In genomic region chr19:35704218-35704617, GRCh38 we compare ENCODE assay signal across 11 cellular contexts. TPM values are rescaled to one million over a fixed set of nuclear protein-coding genes. Genes with fewer than 3 reads are reported as not detected.
DNase-seq lines count a peak whose midpoint lies in the region; ATAC-seq and TF ChIP-seq lines count a peak whose summit lies in the region.
"Had no signal": no experiment of that assay in that cellular context is flagged by ENCODE, and none has a peak within 500 bp of the region (broad histone marks: within the 10 kb centered on the region; RNA-seq: fewer than 3 reads in every experiment).

TSS of gene ZBTB32 (plus strand) at chr19:35704558. CDS start at chr19:35714627, 10,069 bp downstream.

- peak within 1 kb of the TSS in 1 of 3 donors; percentile 57 for H3K27ac Mint-ChIP-seq in IgD-negative memory B cell
- H3K27ac Mint-ChIP-seq: T-helper 1 cell treated with Interleukin-12 subunit alpha and Interleukin-12 subunit beta and Interleukin-4 antibody, amounts not matched to agents 30 μg/mL and 1 μg/mL, for 36 hours had no signal

- DNase-seq in DMS53 (lab: John Stamatoyannopoulos, UW) (peak; percentile 33), DMS53 treated with DMSO at 0.1 percent for 48 hours (lab: John Stamatoyannopoulos, UW; ENCODE audit: unreplicated experiment) (no peak), amniotic epithelial cell (ENCODE audit: low read depth) (peak; percentile 65), left colon (peak in 1 of 2 donors; percentile 35), MV-4-11 (lab: John Stamatoyannopoulos, UW) (no peak), gastrocnemius medialis (no peak)

- H3K27me3 ChIP-seq in gastrocnemius medialis = no peaks in the 10 kb centered on the region

- ATAC-seq in left colon (peak; percentile 38), gastrocnemius medialis (no peak), GM18502 (IDR thresholded peaks at IDR 0.05; ENCODE audit: poor library complexity, unreplicated experiment) (no peak)
- ATAC-seq: HCT116 had no signal

- H3K4me1 Mint-ChIP-seq in IgD-negative memory B cell = peaks cover 4 to 6% (median 5%) of the 10 kb centered on the region in 3 donors

- no peaks in the 10 kb centered on the region for H3K36me3 Mint-ChIP-seq in IgD-negative memory B cell

- no peaks in the 10 kb centered on the region for H3K27me3 Mint-ChIP-seq in IgD-negative memory B cell

- H3K4me3 ChIP-seq in gastrocnemius medialis = no peak within 1 kb of the TSS

- no peak for TF ChIP-seq CTCF in gastrocnemius medialis (IDR thresholded peaks at IDR 0.05 in 4 of 5, conservative IDR thresholded peaks at IDR 0.05 in 1 of 5)

- no peaks in the 10 kb centered on the region for H3K9me3 Mint-ChIP-seq in IgD-negative memory B cell
- H3K9me3 Mint-ChIP-seq: T-helper 1 cell treated with Interleukin-12 subunit alpha and Interleukin-12 subunit beta and Interleukin-4 antibody, amounts not matched to agents 30 μg/mL and 1 μg/mL, for 36 hours had no signal

- in situ Hi-C loops in gastrocnemius medialis (cut with MboI; ENCODE audit: low sequenced_read_pairs in 4 of 4) = loop anchor here in 1 of 4 donors (25.0 kb wide), 1 partner anchor 167 kb away; the partner anchor contains the start of genes GAPDHS, SBSN and TMEM147

- intact Hi-C loops in left colon (cut with DNase I, micrococcal nuclease) (no loop called here), gastrocnemius medialis (cut with DNase I; ENCODE audit: low total_unique reads) (no loop called here)

- TF ChIP-seq POLR2A in gastrocnemius medialis (IDR thresholded peaks at IDR 0.05) = no peak

- peak within 1 kb of the TSS in 2 of 4 donors; percentile 55 to 64 for H3K4me3 Mint-ChIP-seq in IgD-negative memory B cell

- no peaks in the 10 kb centered on the region for H3K4me1 ChIP-seq in gastrocnemius medialis

- no peaks in the 10 kb centered on the region for H3K9me3 ChIP-seq in gastrocnemius medialis

- no peaks in the 10 kb centered on the region for H3K36me3 ChIP-seq in gastrocnemius medialis

- no peak within 1 kb of the TSS for H3K27ac ChIP-seq in gastrocnemius medialis

RNA-seq across cellular contexts. Expression of gene ZBTB32, which starts in this region (rescaled TPM):
- 31.6 TPM for polyA plus RNA-seq in IgD-negative memory B cell
- total RNA-seq in left colon = 1 to 10 TPM in 1 of 2 donors, under 1 TPM in 1; 0.15 to 1.1 TPM
- total RNA-seq in gastrocnemius medialis = not detected
- total RNA-seq: mesenteric fat pad had no signal

Comparison
In these comparisons a context has a peak if more than half of its experiments do, and no peak if none do; other contexts are left out.
1. DNase-seq: peak in DMS53 (single experiment) and amniotic epithelial cell (single experiment); none in DMS53 treated with DMSO at 0.1 percent for 48 hours (single experiment), MV-4-11 (single experiment) and gastrocnemius medialis (0 of 2).